In genomic region chr17:38343608-38343980, GRCh38 we compare ENCODE assay signal across 17 cellular contexts. TPM values are rescaled to one million over a fixed set of nuclear protein-coding genes. Genes with fewer than 3 reads are reported as not detected.
A peak's percentile ranks its signal among the peaks of the same experiment; 100 is the strongest.
DNase-seq lines count a peak whose midpoint lies in the region; ATAC-seq and TF ChIP-seq lines count a peak whose summit lies in the region.
"Had no signal": no experiment of that assay in that cellular context is flagged by ENCODE, and none has a peak within 500 bp of the region (broad histone marks: within the 10 kb centered on the region; RNA-seq: fewer than 3 reads in every experiment).

GPR179 (minus strand) TSS chr17:38343956; CDS start chr17:38343789, 167 bp downstream.

- H3K27ac ChIP-seq in BLaER1 (no peak within 1 kb of the TSS), neuronal stem cell (replicated peaks; ENCODE audit: low read length) (no peak within 1 kb of the TSS), PC-3 (ENCODE audit: low read length) (no peak within 1 kb of the TSS), left ventricle myocardium inferior (replicated peaks) (no peak within 1 kb of the TSS)
- H3K27ac ChIP-seq: C4-2B, GM23248 had no signal

- TF ChIP-seq CTCF in endothelial cell (IDR thresholded peaks at IDR 0.05; ENCODE audit: unreplicated experiment) = no peak
- no peak for TF ChIP-seq CTCF in PC-3 (conservative IDR thresholded peaks at IDR 0.05; ENCODE audit: low read depth, low read length)
- TF ChIP-seq CTCF in left ventricle myocardium inferior (IDR thresholded peaks at IDR 0.05; ENCODE audit: borderline replicate concordance) = no peak

- no peaks in the 10 kb centered on the region for H3K9me2 ChIP-seq in PC-3 (replicated peaks; ENCODE audit: low read length)

- peak within 1 kb of the TSS; percentile 12 for H3K4ac ChIP-seq in neuronal stem cell (ENCODE audit: low read length)

- no peak for ATAC-seq in PC-3
- ATAC-seq in activated T-cell treated with anti-CD3 and anti-CD28 coated beads, Interleukin-2, amount 50 U/mL, for 4 hours = no peak
- ATAC-seq: GM12878 had no signal

- peaks cover 13% of the 10 kb centered on the region for H3K4me1 Mint-ChIP-seq in endothelial cell (ENCODE audit: unreplicated experiment)
- no peaks in the 10 kb centered on the region for H3K4me1 Mint-ChIP-seq in activated T-cell treated with anti-CD3 and anti-CD28 coated beads, Interleukin-2, amount 50 U/mL, for 4 hours (ENCODE audit: low read depth)
- H3K4me1 Mint-ChIP-seq: CD4-positive, alpha-beta memory T cell had no signal

- intact Hi-C loops in PC-3 (cut with micrococcal nuclease) = no loop called here
- intact Hi-C loops in left ventricle myocardium inferior (cut with micrococcal nuclease) = no loop called here

- H3K36me3 ChIP-seq in BLaER1 (no peaks in the 10 kb centered on the region), NT2/D1 (ENCODE audit: insufficient read depth, insufficient read length, low read length) (no peaks in the 10 kb centered on the region), neuronal stem cell (replicated peaks in 1 of 2; ENCODE audit: control insufficient read depth in 2 of 2, insufficient read depth in 2 of 2, low read length in 2 of 2) (no peaks in the 10 kb centered on the region), PC-3 (ENCODE audit: low read depth, low read length) (no peaks in the 10 kb centered on the region), left ventricle myocardium inferior (no peaks in the 10 kb centered on the region)

- no peaks in the 10 kb centered on the region for H3K27me3 ChIP-seq in BLaER1
- peaks cover 4% of the 10 kb centered on the region for H3K27me3 ChIP-seq in NT2/D1 (ENCODE audit: insufficient read depth, insufficient read length)
- H3K27me3 ChIP-seq in neuronal stem cell (ENCODE audit: control insufficient read depth in 3 of 3, insufficient read depth in 3 of 3, low read depth in 1 of 3, low read length in 3 of 3) = peaks cover 0 to 16% (median 0%) of the 10 kb centered on the region in 3 experiments
- H3K27me3 ChIP-seq in PC-3 (ENCODE audit: low read length) = no peaks in the 10 kb centered on the region
- H3K27me3 ChIP-seq in left ventricle myocardium inferior (ENCODE audit: low read depth) = peaks cover 15% of the 10 kb centered on the region

- no peak within 1 kb of the TSS for H4K91ac ChIP-seq in neuronal stem cell (ENCODE audit: low read depth, low read length, poor library complexity)

- no peak within 1 kb of the TSS for H3K4me3 Mint-ChIP-seq in endothelial cell (ENCODE audit: unreplicated experiment)
- H3K4me3 Mint-ChIP-seq in activated T-cell treated with anti-CD3 and anti-CD28 coated beads, Interleukin-2, amount 50 U/mL, for 4 hours = no peak within 1 kb of the TSS
- H3K4me3 Mint-ChIP-seq: CD4-positive, alpha-beta memory T cell; H9 had no signal

- no peaks in the 10 kb centered on the region for H3F3A ChIP-seq in PC-3 (ENCODE audit: low read length, unreplicated experiment)

- POLR2A ChIA-PET in PC-3 (lab: Charles Lee; ENCODE audit: unreplicated experiment) = no interaction called here

- peak within 1 kb of the TSS; percentile 25 for H3K18ac ChIP-seq in neuronal stem cell (ENCODE audit: low read length)

- DNase-seq in NT2/D1 (ENCODE audit: low read depth, low spot score) (no peak), endothelial cell (ENCODE audit: low spot score) (no peak), neuronal stem cell (ENCODE audit: low spot score) (no peak), PC-3 (no peak), left ventricle myocardium inferior (no peak)
- no peak for DNase-seq in activated T-cell treated with anti-CD3 and anti-CD28 coated beads, Interleukin-2, amount 50 U/mL, for 4 hours
- DNase-seq: ACHN; CD4-positive, alpha-beta memory T cell; DMS79; GM23248 had no signal

- H3K4me1 ChIP-seq in BLaER1 = peaks cover 33% of the 10 kb centered on the region
- peaks cover 15% of the 10 kb centered on the region for H3K4me1 ChIP-seq in NT2/D1 (ENCODE audit: insufficient read depth, insufficient read length)
- H3K4me1 ChIP-seq in neuronal stem cell (ENCODE audit: control insufficient read depth in 2 of 2, insufficient read depth in 1 of 2, low read depth in 1 of 2, low read length in 2 of 2) = peaks cover 3 to 8% of the 10 kb centered on the region in 2 donors
- H3K4me1 ChIP-seq in PC-3 (ENCODE audit: insufficient read depth, low read length) = no peaks in the 10 kb centered on the region
- peaks cover 9% of the 10 kb centered on the region for H3K4me1 ChIP-seq in left ventricle myocardium inferior

- no peak within 1 kb of the TSS for H2BK5ac ChIP-seq in neuronal stem cell (ENCODE audit: low read length)

- H3K9me3 Mint-ChIP-seq in endothelial cell (ENCODE audit: unreplicated experiment) = no peaks in the 10 kb centered on the region
- no peaks in the 10 kb centered on the region for H3K9me3 Mint-ChIP-seq in activated T-cell treated with anti-CD3 and anti-CD28 coated beads, Interleukin-2, amount 50 U/mL, for 4 hours
- H3K9me3 Mint-ChIP-seq: CD4-positive, alpha-beta memory T cell; H9 had no signal

- peak within 1 kb of the TSS; percentile 15 for H3K27ac Mint-ChIP-seq in endothelial cell (ENCODE audit: unreplicated experiment)

- H4K20me1 ChIP-seq in BLaER1 (no peaks in the 10 kb centered on the region), PC-3 (ENCODE audit: low read length) (no peaks in the 10 kb centered on the region)

- H3K36me3 Mint-ChIP-seq in endothelial cell (ENCODE audit: low read depth, unreplicated experiment) = no peaks in the 10 kb centered on the region
- H3K36me3 Mint-ChIP-seq in activated T-cell treated with anti-CD3 and anti-CD28 coated beads, Interleukin-2, amount 50 U/mL, for 4 hours (ENCODE audit: insufficient read depth) = no peaks in the 10 kb centered on the region
- H3K36me3 Mint-ChIP-seq: CD4-positive, alpha-beta memory T cell had no signal

- H3K4me2 ChIP-seq in BLaER1 (peak within 1 kb of the TSS; percentile 59), neuronal stem cell (ENCODE audit: insufficient read depth, low read length, poor library complexity, severe bottlenecking) (no peak within 1 kb of the TSS), PC-3 (ENCODE audit: low read length) (no peak within 1 kb of the TSS)

- no peaks in the 10 kb centered on the region for H3K27me3 Mint-ChIP-seq in endothelial cell (ENCODE audit: unreplicated experiment)
- peaks cover 11% of the 10 kb centered on the region for H3K27me3 Mint-ChIP-seq in activated T-cell treated with anti-CD3 and anti-CD28 coated beads, Interleukin-2, amount 50 U/mL, for 4 hours (ENCODE audit: low read depth)

- H2AFZ ChIP-seq in neuronal stem cell (ENCODE audit: low read length) (peak within 1 kb of the TSS; percentile 13), PC-3 (ENCODE audit: low read length) (no peak within 1 kb of the TSS)
- H2AFZ ChIP-seq: GM23248 had no signal

- no peaks in the 10 kb centered on the region for H3K79me1 ChIP-seq in neuronal stem cell (ENCODE audit: low read depth, low read length)

- H2BK15ac ChIP-seq in neuronal stem cell (ENCODE audit: low read length) = peak within 1 kb of the TSS; percentile 38

- no peaks in the 10 kb centered on the region for H3K9me3 ChIP-seq in BLaER1
- H3K9me3 ChIP-seq in NT2/D1 (ENCODE audit: insufficient read depth, low read length) = no peaks in the 10 kb centered on the region
- no peaks in the 10 kb centered on the region for H3K9me3 ChIP-seq in neuronal stem cell (replicated peaks in 1 of 2; ENCODE audit: control insufficient read depth in 2 of 2, insufficient read depth in 1 of 2, low read depth in 1 of 2, low read length in 2 of 2)
- no peaks in the 10 kb centered on the region for H3K9me3 ChIP-seq in PC-3 (ENCODE audit: low read length)
- H3K9me3 ChIP-seq in left ventricle myocardium inferior (replicated peaks) = no peaks in the 10 kb centered on the region

- WGBS in neuronal stem cell (ENCODE audit: extremely low coverage in 2 of 2, insufficient read length in 2 of 2, insufficient replicate concordance in 1 of 2), 2 donors = no CpG with 5 or more reads among the region's 13 CpGs

- no peak within 1 kb of the TSS for H2BK120ac ChIP-seq in neuronal stem cell (ENCODE audit: low read depth, low read length)

- no TSS peak for BruUV-seq in PC-3 (replicated peaks; lab: Mats Ljungman, UMichigan)

- peak within 1 kb of the TSS; percentile 19 for H4K8ac ChIP-seq in neuronal stem cell (ENCODE audit: low read depth, low read length)

- peak within 1 kb of the TSS; percentile 16 for H2BK12ac ChIP-seq in neuronal stem cell (ENCODE audit: low read length)

- peak within 1 kb of the TSS; percentile 20 for H2AK5ac ChIP-seq in neuronal stem cell (ENCODE audit: low read depth, low read length)

- no peak within 1 kb of the TSS for H3K14ac ChIP-seq in neuronal stem cell (ENCODE audit: low read length)

- peak within 1 kb of the TSS; percentile 66 for H3K23ac ChIP-seq in neuronal stem cell (ENCODE audit: low read depth, low read length, poor library complexity)

- H3K9ac ChIP-seq in BLaER1 = no peak within 1 kb of the TSS
- H3K9ac ChIP-seq in NT2/D1 (ENCODE audit: insufficient read length, low read depth) = peak within 1 kb of the TSS; percentile 11
- peak within 1 kb of the TSS; percentile 74 for H3K9ac ChIP-seq in neuronal stem cell (ENCODE audit: low read depth, low read length, poor library complexity)
- no peak within 1 kb of the TSS for H3K9ac ChIP-seq in PC-3 (ENCODE audit: low read length)
- H3K9ac ChIP-seq: GM23248 had no signal

- H3K4me3 ChIP-seq in BLaER1 = no peak within 1 kb of the TSS
- no peak within 1 kb of the TSS for H3K4me3 ChIP-seq in NT2/D1 (ENCODE audit: insufficient read length, low read depth)
- peak within 1 kb of the TSS in 1 of 2 donors; percentile 52 for H3K4me3 ChIP-seq in neuronal stem cell (ENCODE audit: low read length in 2 of 2)
- H3K4me3 ChIP-seq in PC-3 (ENCODE audit: low read length) = no peak within 1 kb of the TSS
- H3K4me3 ChIP-seq in left ventricle myocardium inferior = no peak within 1 kb of the TSS
- H3K4me3 ChIP-seq: GM12878, GM23248 had no signal

- CTCF ChIA-PET in PC-3 (lab: Charles Lee) = no interaction called here

- H3K79me2 ChIP-seq in PC-3 (ENCODE audit: low read length) = no peaks in the 10 kb centered on the region

RNA-seq across cellular contexts. Expression of gene GPR179, which starts in this region (rescaled TPM):
- total RNA-seq in endothelial cell (ENCODE audit: unreplicated experiment) = 0.97 TPM
- 0.03 TPM for polyA plus RNA-seq in neuronal stem cell (2013, experiment 1 of 2)
- polyA plus RNA-seq in neuronal stem cell (2013, experiment 2 of 2) = 0.04 TPM
- not detected in 2 replicates for total RNA-seq in PC-3 (2014; rRNA removed)
- total RNA-seq in activated T-cell treated with anti-CD3 and anti-CD28 coated beads, Interleukin-2, amount 50 U/mL, for 4 hours = under 1 TPM in 2 of 3 donors, not detected in 1; 0.03 TPM
- 0.05 TPM for total RNA-seq in left ventricle myocardium inferior
- total RNA-seq: A172, G401, GM23248, H9, HT1080 had no signal
- polyA plus RNA-seq: CD4-positive, alpha-beta memory T cell; GM23248 had no signal

Comparison
In these comparisons a context has a peak if more than half of its experiments do, and no peak if none do; other contexts are left out.
1. H3K9ac ChIP-seq: peak in NT2/D1 (single experiment) and neuronal stem cell (single experiment); none in BLaER1 (single experiment) and PC-3 (single experiment).